ENCODE assay signal across 1 cellular context in the genomic region with DNA sequence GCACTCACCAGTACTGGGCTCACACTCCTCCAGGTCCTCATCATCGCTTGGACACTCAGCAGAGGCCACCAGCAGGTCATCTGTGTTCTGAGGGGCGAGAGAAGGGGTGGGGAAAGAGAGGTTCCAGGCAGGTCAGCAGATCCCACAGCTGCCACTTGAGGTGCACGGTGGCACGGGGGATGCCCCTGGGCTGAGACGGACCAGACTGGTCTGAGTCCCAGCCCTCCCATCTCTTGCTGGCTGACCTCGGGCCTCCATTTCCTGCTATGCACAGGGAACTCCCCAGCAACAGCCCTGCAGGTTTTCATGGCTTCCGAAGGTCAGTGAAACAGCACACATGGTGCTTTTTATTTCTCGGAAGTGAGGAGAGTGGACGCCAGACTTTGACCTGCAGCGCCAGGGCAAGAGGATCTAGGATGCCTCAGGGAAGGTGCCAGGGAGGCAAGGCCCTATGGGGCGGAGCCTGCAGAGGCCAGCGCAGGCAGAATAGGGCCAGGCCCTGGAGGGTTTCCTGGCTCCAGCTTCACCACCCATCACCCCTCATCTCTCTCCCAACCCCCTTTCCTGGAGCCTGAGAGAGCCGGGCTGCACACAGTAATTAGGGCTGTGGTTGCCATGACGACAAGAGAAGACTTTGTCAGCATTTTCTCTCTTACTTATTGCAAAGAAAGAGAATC.
TF ChIP-seq lines count a peak whose summit lies in the region.

No MANE protein-coding gene starts in this region.

TF ChIP-seq in K562, 482 proteins besides CTCF, POLR2A, EP300 and RAD21:
- TF ChIP-seq ZNF316 (IDR thresholded peaks at IDR 0.05) (peak; percentile 30; the same call in 1 of the 2 replicates), RFX1 (IDR thresholded peaks at IDR 0.05) (peak; percentile 91), BCL6 (CRISPR knock-in tag; IDR thresholded peaks at IDR 0.05) (no peak)
- TF ChIP-seq, protein P1, sequence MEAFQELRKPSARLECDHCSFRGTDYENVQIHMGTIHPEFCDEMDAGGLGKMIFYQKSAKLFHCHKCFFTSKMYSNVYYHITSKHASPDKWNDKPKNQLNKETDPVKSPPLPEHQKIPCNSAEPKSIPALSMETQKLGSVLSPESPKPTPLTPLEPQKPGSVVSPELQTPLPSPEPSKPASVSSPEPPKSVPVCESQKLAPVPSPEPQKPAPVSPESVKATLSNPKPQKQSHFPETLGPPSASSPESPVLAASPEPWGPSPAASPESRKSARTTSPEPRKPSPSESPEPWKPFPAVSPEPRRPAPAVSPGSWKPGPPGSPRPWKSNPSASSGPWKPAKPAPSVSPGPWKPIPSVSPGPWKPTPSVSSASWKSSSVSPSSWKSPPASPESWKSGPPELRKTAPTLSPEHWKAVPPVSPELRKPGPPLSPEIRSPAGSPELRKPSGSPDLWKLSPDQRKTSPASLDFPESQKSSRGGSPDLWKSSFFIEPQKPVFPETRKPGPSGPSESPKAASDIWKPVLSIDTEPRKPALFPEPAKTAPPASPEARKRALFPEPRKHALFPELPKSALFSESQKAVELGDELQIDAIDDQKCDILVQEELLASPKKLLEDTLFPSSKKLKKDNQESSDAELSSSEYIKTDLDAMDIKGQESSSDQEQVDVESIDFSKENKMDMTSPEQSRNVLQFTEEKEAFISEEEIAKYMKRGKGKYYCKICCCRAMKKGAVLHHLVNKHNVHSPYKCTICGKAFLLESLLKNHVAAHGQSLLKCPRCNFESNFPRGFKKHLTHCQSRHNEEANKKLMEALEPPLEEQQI (IDR thresholded peaks at IDR 0.05): no peak
